Comparison of ENCODE assay signal across 5 cellular contexts in genomic region chr6:30717845-30718795, GRCh38. TPM values are rescaled to one million over a fixed set of nuclear protein-coding genes. Genes with fewer than 3 reads are reported as not detected.
DNase-seq lines count a peak whose midpoint lies in the region; ATAC-seq and TF ChIP-seq lines count a peak whose summit lies in the region.
"Not testable (repeated sequence)": the region's sequence is repeated elsewhere in the genome, so short reads cannot be mapped to it uniquely, and the experiment has no call there.

No MANE protein-coding gene starts in this region.

- TF ChIP-seq CTCF in HFFc6 (IDR thresholded peaks at IDR 0.05) = peak; percentile 30; the same call in 1 of the 2 replicates
- TF ChIP-seq CTCF in parathyroid adenoma (IDR thresholded peaks at IDR 0.05) = not testable (repeated sequence)

- H3K9me3 ChIP-seq in iPS-18c (ENCODE audit: control insufficient read depth, insufficient read depth, low read length); parathyroid adenoma (ENCODE audit: control insufficient read depth, low read length): not testable (repeated sequence)

- not testable (repeated sequence) for ATAC-seq in activated CD4-positive, alpha-beta T cell treated with anti-CD3 and anti-CD28 coated beads for 36 hours

- not testable (repeated sequence) for DNase-seq in HFFc6; activated CD4-positive, alpha-beta T cell treated with anti-CD3 and anti-CD28 coated beads for 36 hours

- not testable (repeated sequence) for H3K9me3 Mint-ChIP-seq in HFFc6; activated CD4-positive, alpha-beta T cell treated with anti-CD3 and anti-CD28 coated beads for 36 hours (ENCODE audit: low read depth)

- POLR2A ChIA-PET in activated CD4-positive, alpha-beta T cell treated with anti-CD3 and anti-CD28 coated beads for 36 hours (lab: Charles Lee) = interaction anchor here (0.5 to 1.8 kb wide), 12 partner anchors 12 to 459 kb away, joined by 3 to 20 read pairs (median 5); partner anchors contain the start of genes ABCF1, DHX16 and NRM

- not testable (repeated sequence) for H3K79me2 ChIP-seq in parathyroid adenoma

- H3K36me3 ChIP-seq in parathyroid adenoma (ENCODE audit: control insufficient read depth, insufficient read depth, low read length) = not testable (repeated sequence)

- H3K4me3 Mint-ChIP-seq in HFFc6 = peak overlapping the region; percentile 99
- peak overlapping the region; percentile 98 for H3K4me3 Mint-ChIP-seq in activated CD4-positive, alpha-beta T cell treated with anti-CD3 and anti-CD28 coated beads for 36 hours

- H3K27me3 ChIP-seq in parathyroid adenoma (ENCODE audit: control insufficient read depth, insufficient read depth, low read length) = not testable (repeated sequence)

- H3K27ac Mint-ChIP-seq in HFFc6 = peak overlapping the region; percentile 99
- peak overlapping the region; percentile 97 for H3K27ac Mint-ChIP-seq in activated CD4-positive, alpha-beta T cell treated with anti-CD3 and anti-CD28 coated beads for 36 hours

- H3K4me3 ChIP-seq in iPS-18c (ENCODE audit: insufficient read depth, low read depth, low read length) (peak overlapping the region; percentile 67), parathyroid adenoma (ENCODE audit: low read depth, low read length) (peak overlapping the region; percentile 97)

- peaks cover 64% of the 10 kb centered on the region for H3K36me3 Mint-ChIP-seq in HFFc6 (ENCODE audit: low read depth)
- H3K36me3 Mint-ChIP-seq in activated CD4-positive, alpha-beta T cell treated with anti-CD3 and anti-CD28 coated beads for 36 hours (ENCODE audit: low read depth) = peaks cover 61% of the 10 kb centered on the region

- H3K9ac ChIP-seq in parathyroid adenoma = not testable (repeated sequence)

- peak overlapping the region; percentile 76 for H3K4me2 ChIP-seq in parathyroid adenoma (ENCODE audit: low read length)

- peak overlapping the region; percentile 95 for H3K27ac ChIP-seq in cingulate gyrus (ENCODE audit: low read depth, low read length)
- peak overlapping the region; percentile 83 for H3K27ac ChIP-seq in parathyroid adenoma

- intact Hi-C loops in activated CD4-positive, alpha-beta T cell treated with anti-CD3 and anti-CD28 coated beads for 36 hours (cut with DNase I, micrococcal nuclease) = loop anchor here (1.0 to 10.0 kb wide), 11 partner anchors 27 to 437 kb away; partner anchors contain the start of genes MRPS18B (in 2 of the 2), PPP1R10 (in 2 of the 2), ABCF1 (in 1 of the 2) and C6orf136 (in 1 of the 2)

- H3K27me3 Mint-ChIP-seq in HFFc6 (ENCODE audit: insufficient read depth); activated CD4-positive, alpha-beta T cell treated with anti-CD3 and anti-CD28 coated beads for 36 hours: not testable (repeated sequence)

- CTCF ChIA-PET in activated CD4-positive, alpha-beta T cell treated with anti-CD3 and anti-CD28 coated beads for 36 hours (lab: Charles Lee) = interaction anchor here (0.6 to 2.1 kb wide), 13 partner anchors 13 to 369 kb away, joined by 3 to 13 read pairs (median 5); no protein-coding TSS in a partner anchor

- peaks cover 44% of the 10 kb centered on the region for H3K4me1 Mint-ChIP-seq in HFFc6 (ENCODE audit: low read depth)
- H3K4me1 Mint-ChIP-seq in activated CD4-positive, alpha-beta T cell treated with anti-CD3 and anti-CD28 coated beads for 36 hours = peaks cover 45% of the 10 kb centered on the region

- peaks cover 19% of the 10 kb centered on the region for H3K4me1 ChIP-seq in parathyroid adenoma

- peak overlapping the region; percentile 90 for H2AFZ ChIP-seq in parathyroid adenoma

RNA-seq across cellular contexts. Expression of gene MDC1, which starts 1.0 kb away (rescaled TPM):
- total RNA-seq in HFFc6 (2021; fragmentation: NEBNext Ultra II Directional; extraction: Animal tissue kit (Norgen Biotek cat#: 25700)) = 10 to 100 TPM; 18.4 to 31.9 (median 28.1) TPM
- 100 to 1,000 TPM in 1 of 2 experiments, 10 to 100 TPM in 1; 92.0 to 101 TPM for total RNA-seq in activated CD4-positive, alpha-beta T cell treated with anti-CD3 and anti-CD28 coated beads for 36 hours

RNA-seq across cellular contexts. Expression of gene TUBB, which starts 2.0 kb away (rescaled TPM):
- total RNA-seq in HFFc6 (2021; fragmentation: NEBNext Ultra II Directional; extraction: Animal tissue kit (Norgen Biotek cat#: 25700)) = 1,000 to 10,000 TPM; 1,052 to 1,712 (median 1,589) TPM
- 1,000 to 10,000 TPM; 1,569 to 1,746 TPM for total RNA-seq in activated CD4-positive, alpha-beta T cell treated with anti-CD3 and anti-CD28 coated beads for 36 hours

RNA-seq across cellular contexts. Expression of gene FLOT1, which starts 24.4 kb away (rescaled TPM):
- total RNA-seq in HFFc6 (2021; fragmentation: NEBNext Ultra II Directional; extraction: Animal tissue kit (Norgen Biotek cat#: 25700)) = 100 to 1,000 TPM; 218 to 286 (median 236) TPM
- total RNA-seq in activated CD4-positive, alpha-beta T cell treated with anti-CD3 and anti-CD28 coated beads for 36 hours = 100 to 1,000 TPM; 155 to 188 TPM

RNA-seq across cellular contexts. Expression of gene IER3, which starts 26.2 kb away (rescaled TPM):
- total RNA-seq in HFFc6 (2021; fragmentation: NEBNext Ultra II Directional; extraction: Animal tissue kit (Norgen Biotek cat#: 25700)) = 10 to 100 TPM; 38.1 to 62.4 (median 60.2) TPM
- 100 to 1,000 TPM; 196 to 221 TPM for total RNA-seq in activated CD4-positive, alpha-beta T cell treated with anti-CD3 and anti-CD28 coated beads for 36 hours

RNA-seq across cellular contexts. Expression of gene NRM, which starts 27.3 kb away (rescaled TPM):
- 10 to 100 TPM; 16.3 to 35.1 (median 31.1) TPM for total RNA-seq in HFFc6 (2021; fragmentation: NEBNext Ultra II Directional; extraction: Animal tissue kit (Norgen Biotek cat#: 25700))
- total RNA-seq in activated CD4-positive, alpha-beta T cell treated with anti-CD3 and anti-CD28 coated beads for 36 hours = 10 to 100 TPM; 25.8 to 36.4 TPM
